11 cellular contexts compared by ENCODE assay signal in genomic region chr1:101259744-101260148, GRCh38. TPM values are rescaled to one million over a fixed set of nuclear protein-coding genes. Genes with fewer than 3 reads are reported as not detected.
DNase-seq lines count a peak whose midpoint lies in the region; ATAC-seq, FAIRE-seq and TF ChIP-seq lines count a peak whose summit lies in the region.
"Had no signal": no experiment of that assay in that cellular context is flagged by ENCODE, and none has a peak within 500 bp of the region (broad histone marks: within the 10 kb centered on the region; RNA-seq: fewer than 3 reads in every experiment).

No MANE protein-coding gene starts in this region.

- H3K4me1 Mint-ChIP-seq in astrocyte (ENCODE audit: low read depth, unreplicated experiment) (peaks cover 32% of the 10 kb centered on the region), memory B cell (peaks cover 41% of the 10 kb centered on the region)

- TF ChIP-seq CTCF in Loucy (conservative IDR thresholded peaks at IDR 0.05; ENCODE audit: low read length), result no peak
- TF ChIP-seq CTCF in astrocyte (IDR thresholded peaks at IDR 0.05; ENCODE audit: insufficient read depth, low read depth, low read length), result no peak
- TF ChIP-seq CTCF in kidney (IDR thresholded peaks at IDR 0.05; ENCODE audit: borderline replicate concordance, extremely low read depth, insufficient read depth), result no peak

- H2AFZ ChIP-seq in Loucy (ENCODE audit: low read length) (peak overlapping the region; percentile 11; the same call in 1 of the 2 replicates), astrocyte (ENCODE audit: low read depth, low read length) (peak overlapping the region; percentile 20)

- ATAC-seq in memory B cell (ENCODE audit: low read depth), result peak; percentile 53

- no peaks in the 10 kb centered on the region for H3K36me3 ChIP-seq in BLaER1 treated with 17β-estradiol and CSF1 and Interleukin-3, amounts not matched to agents 10 nM and 100 nM
- H3K36me3 ChIP-seq in Loucy (ENCODE audit: insufficient read depth, low read length), result no peaks in the 10 kb centered on the region
- no peaks in the 10 kb centered on the region for H3K36me3 ChIP-seq in astrocyte (ENCODE audit: insufficient read depth, low read length)
- no peaks in the 10 kb centered on the region for H3K36me3 ChIP-seq in kidney (ENCODE audit: control insufficient read depth in 1 of 2, insufficient read depth in 2 of 2, low read length in 2 of 2)
- H3K36me3 ChIP-seq: gastrocnemius medialis had no signal

- FAIRE-seq in astrocyte (lab: Jason Lieb, UNC) (peak; percentile 47), kidney (lab: Jason Lieb, UNC) (no peak)

- H3K27me3 Mint-ChIP-seq in astrocyte (ENCODE audit: low read depth, unreplicated experiment) (no peaks in the 10 kb centered on the region), memory B cell (no peaks in the 10 kb centered on the region)

- H3K36me3 Mint-ChIP-seq in astrocyte (ENCODE audit: low read depth, unreplicated experiment), result no peaks in the 10 kb centered on the region
- H3K36me3 Mint-ChIP-seq in memory B cell, result no peaks in the 10 kb centered on the region

- H3K9me3 Mint-ChIP-seq in astrocyte (ENCODE audit: unreplicated experiment) (no peaks in the 10 kb centered on the region), memory B cell (no peaks in the 10 kb centered on the region)

- H3K27me3 ChIP-seq in BLaER1 treated with 17β-estradiol and CSF1 and Interleukin-3, amounts not matched to agents 10 nM and 100 nM, result no peaks in the 10 kb centered on the region
- H3K27me3 ChIP-seq in Loucy (ENCODE audit: insufficient read depth, low read length, poor library complexity, severe bottlenecking) (no peaks in the 10 kb centered on the region), astrocyte (ENCODE audit: insufficient read depth, low read length) (no peaks in the 10 kb centered on the region)
- H3K27me3 ChIP-seq: gastrocnemius medialis had no signal

- H3K9me2 ChIP-seq in Loucy (replicated peaks; ENCODE audit: low read depth, low read length), result no peaks in the 10 kb centered on the region

- H3K27ac Mint-ChIP-seq in astrocyte (ENCODE audit: unreplicated experiment) (peak overlapping the region; percentile 95), memory B cell (no peak overlapping the region)

- peaks cover 17 to 89% (median 74%) of the 10 kb centered on the region in 10 experiments for H3K4me1 ChIP-seq in BLaER1 treated with 17β-estradiol and CSF1 and Interleukin-3, amounts not matched to agents 10 nM and 100 nM
- H3K4me1 ChIP-seq in Loucy (ENCODE audit: insufficient read depth, low read length, poor library complexity, severe bottlenecking), result peaks cover 66% of the 10 kb centered on the region
- H3K4me1 ChIP-seq in astrocyte (ENCODE audit: insufficient read depth, low read length), result peaks cover 15% of the 10 kb centered on the region
- peaks cover 0 to 3% of the 10 kb centered on the region in 2 donors for H3K4me1 ChIP-seq in kidney (ENCODE audit: control insufficient read depth in 1 of 2, insufficient read depth in 1 of 2, low read depth in 1 of 2, low read length in 2 of 2)

- H3K79me2 ChIP-seq in Loucy (ENCODE audit: insufficient read depth, low read length), result no peaks in the 10 kb centered on the region
- no peaks in the 10 kb centered on the region for H3K79me2 ChIP-seq in astrocyte (ENCODE audit: insufficient read depth, low read length)

- peak overlapping the region in 2 of 10 experiments; percentile 9 to 23; a peak in 2 of 20 replicates for H3K4me3 ChIP-seq in BLaER1 treated with 17β-estradiol and CSF1 and Interleukin-3, amounts not matched to agents 10 nM and 100 nM
- H3K4me3 ChIP-seq in Loucy (ENCODE audit: low read length, poor library complexity, severe bottlenecking), result no peak overlapping the region
- H3K4me3 ChIP-seq in astrocyte (ENCODE audit: insufficient read depth, low read depth, low read length), result no peak overlapping the region
- no peak overlapping the region for H3K4me3 ChIP-seq in kidney (ENCODE audit: low read length in 2 of 2)
- H3K4me3 ChIP-seq: gastrocnemius medialis had no signal

- no peaks in the 10 kb centered on the region for H4K20me1 ChIP-seq in BLaER1 treated with 17β-estradiol and CSF1 and Interleukin-3, amounts not matched to agents 10 nM and 100 nM
- H4K20me1 ChIP-seq in Loucy (ENCODE audit: insufficient read depth, low read length, poor library complexity, severe bottlenecking) (no peaks in the 10 kb centered on the region), astrocyte (ENCODE audit: insufficient read depth, low read length) (no peaks in the 10 kb centered on the region)

- no peaks in the 10 kb centered on the region for H3K9me3 ChIP-seq in BLaER1 treated with 17β-estradiol and CSF1 and Interleukin-3, amounts not matched to agents 10 nM and 100 nM (replicated peaks in 1 of 11)
- H3K9me3 ChIP-seq in Loucy (ENCODE audit: insufficient read depth, low read depth, low read length) (no peaks in the 10 kb centered on the region), astrocyte (ENCODE audit: insufficient read depth, low read depth, low read length) (no peaks in the 10 kb centered on the region), kidney (ENCODE audit: control insufficient read depth in 1 of 2, low read length in 2 of 2) (no peaks in the 10 kb centered on the region)
- H3K9me3 ChIP-seq: gastrocnemius medialis had no signal

- peak overlapping the region in 9 of 11 experiments; percentile 19 to 86 (median 77); a peak in 14 of 22 replicates for H3K9ac ChIP-seq in BLaER1 treated with 17β-estradiol and CSF1 and Interleukin-3, amounts not matched to agents 10 nM and 100 nM
- H3K9ac ChIP-seq in Loucy (ENCODE audit: low read depth, low read length, poor library complexity, severe bottlenecking) (no peak overlapping the region), astrocyte (ENCODE audit: low read length) (peak overlapping the region; percentile 19), kidney (ENCODE audit: low read length in 2 of 2) (no peak overlapping the region)

- intact Hi-C loops in kidney (cut with DNase I), result no loop called here

- no peak overlapping the region for H3K4me3 Mint-ChIP-seq in astrocyte (ENCODE audit: unreplicated experiment)
- no peak overlapping the region for H3K4me3 Mint-ChIP-seq in memory B cell

- DNase-seq in astrocyte (ENCODE audit: low read depth) (peak; percentile 74), memory B cell (ENCODE audit: low spot score in 2 of 2) (no peak), GM19240 (ENCODE audit: insufficient read length, low spot score) (no peak), caudate nucleus (lab: John Stamatoyannopoulos, UW) (no peak), kidney (no peak), NCI-H1417 (lab: John Stamatoyannopoulos, UW) (no peak)
- DNase-seq: gastrocnemius medialis; stimulated activated CD4-positive, alpha-beta T cell treated with anti-CD3 and anti-CD28 coated beads, Interleukin-4, amount 100 ng/mL, for 1 hour; T-helper 9 cell had no signal

- H3K27ac ChIP-seq in BLaER1 treated with 17β-estradiol and CSF1 and Interleukin-3, amounts not matched to agents 10 nM and 100 nM, result peak overlapping the region in 10 of 11 experiments; percentile 53 to 96 (median 89); a peak in 20 of 22 replicates
- H3K27ac ChIP-seq in astrocyte (ENCODE audit: low read depth, low read length) (peak overlapping the region; percentile 76), caudate nucleus (ENCODE audit: low read depth, low read length) (no peak overlapping the region), kidney (ENCODE audit: low read depth in 2 of 2, low read length in 2 of 2) (no peak overlapping the region)
- H3K27ac ChIP-seq: gastrocnemius medialis had no signal

- H3F3A ChIP-seq in Loucy (ENCODE audit: low read depth), result peaks cover 27% of the 10 kb centered on the region

- H3K4me2 ChIP-seq in BLaER1 treated with 17β-estradiol and CSF1 and Interleukin-3, amounts not matched to agents 10 nM and 100 nM, result peak overlapping the region; percentile 35 to 92 (median 74)
- H3K4me2 ChIP-seq in Loucy (ENCODE audit: low read depth, low read length, poor library complexity, severe bottlenecking), result peak overlapping the region; percentile 19
- peak overlapping the region; percentile 54 for H3K4me2 ChIP-seq in astrocyte (ENCODE audit: low read length)

RNA-seq across cellular contexts. Expression of gene S1PR1, which starts 22.9 kb away (rescaled TPM):
- total RNA-seq in astrocyte (10.6 and 14.4 TPM in 2 replicates), kidney (51.6 TPM)
- polyA plus RNA-seq in kidney (ENCODE audit: insufficient read depth, low read depth, low replicate concordance), result 14.2 TPM

Comparison
In these comparisons a context has a peak if more than half of its experiments do, and no peak if none do; other contexts are left out.
1. H3K27ac ChIP-seq: peak in BLaER1 treated with 17β-estradiol and CSF1 and Interleukin-3, amounts not matched to agents 10 nM and 100 nM (10 of 11) and astrocyte (single experiment); none in caudate nucleus (single experiment) and kidney (0 of 2).
2. H3K4me2 ChIP-seq: peak in every context shown above with its lines; median percentile 74 in BLaER1 treated with 17β-estradiol and CSF1 and Interleukin-3, amounts not matched to agents 10 nM and 100 nM; 54 in astrocyte; 19 in Loucy.
3. H3K9ac ChIP-seq: peak in BLaER1 treated with 17β-estradiol and CSF1 and Interleukin-3, amounts not matched to agents 10 nM and 100 nM (9 of 11) and astrocyte (single experiment); none in Loucy (single experiment) and kidney (0 of 2).